1 cellular context compared by ENCODE assay signal in genomic region chr11:67804435-67805255, GRCh38.
TF ChIP-seq lines count a peak whose summit lies in the region.

No MANE protein-coding gene starts in this region.

TF ChIP-seq in IMR-90, 13 proteins besides CTCF, POLR2A, EP300 and RAD21:
- TF ChIP-seq MXI1 (IDR thresholded peaks at IDR 0.05; ENCODE audit: borderline replicate concordance, low read depth, low read length) (0 out of 2 replicates have a peak, but pooled peaks have one; percentile 39), FOS (IDR thresholded peaks at IDR 0.05; ENCODE audit: low read depth, low read length) (0 out of 2 replicates have a peak, but pooled peaks have one; percentile 7), CEBPB (IDR thresholded peaks at IDR 0.05; ENCODE audit: low read depth, low read length) (peak; percentile 80)
